ENCODE assay signal across 10 cellular contexts in the genomic region with DNA sequence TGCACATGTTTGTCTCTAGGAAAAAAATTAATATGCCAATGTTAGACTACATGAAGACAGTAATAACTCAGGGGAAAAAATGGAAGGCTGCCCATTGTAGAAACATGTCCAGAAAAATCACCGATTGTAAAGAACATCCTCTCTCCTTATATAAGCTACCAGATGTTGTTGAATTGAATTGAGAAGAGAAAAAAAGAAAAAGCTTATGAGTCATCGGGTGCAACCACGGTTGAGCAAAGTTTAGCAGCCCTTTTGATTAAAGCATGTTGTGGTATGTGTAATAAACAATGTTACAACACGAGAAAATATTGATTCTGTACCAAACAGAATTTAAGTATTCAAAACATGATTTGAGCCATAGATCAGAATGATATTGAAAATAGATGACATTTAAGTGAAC.
DNase-seq lines count a peak whose midpoint lies in the region; ATAC-seq, FAIRE-seq and TF ChIP-seq lines count a peak whose summit lies in the region.
"Had no signal": no experiment of that assay in that cellular context is flagged by ENCODE, and none has a peak within 500 bp of the region (broad histone marks: within the 10 kb centered on the region; RNA-seq: fewer than 3 reads in every experiment).

No MANE protein-coding gene starts in this region.

- peaks cover 37% of the 10 kb centered on the region for H3K4me1 ChIP-seq in PC-3 (ENCODE audit: insufficient read depth, low read length)
- H3K4me1 ChIP-seq in endothelial cell of umbilical vein (ENCODE audit: control insufficient read depth, extremely low read depth, insufficient read depth, low read length): peaks cover 8% of the 10 kb centered on the region
- H3K4me1 ChIP-seq: colonic mucosa had no signal

- H3K9me2 ChIP-seq in PC-3 (replicated peaks; ENCODE audit: low read length): no peaks in the 10 kb centered on the region

- no peaks in the 10 kb centered on the region for H4K20me1 ChIP-seq in PC-3 (ENCODE audit: low read length)
- no peaks in the 10 kb centered on the region for H4K20me1 ChIP-seq in endothelial cell of umbilical vein (replicated peaks; ENCODE audit: control insufficient read depth, extremely low read depth, insufficient read depth, low read length)

- H3K79me2 ChIP-seq in PC-3 (ENCODE audit: low read length) (no peaks in the 10 kb centered on the region), endothelial cell of umbilical vein (ENCODE audit: control insufficient read depth, insufficient read depth, low read length) (no peaks in the 10 kb centered on the region)

- H3K27me3 Mint-ChIP-seq in activated naive CD4-positive, alpha-beta T cell treated with anti-CD3 and anti-CD28 coated beads, Interleukin-2, amount 10 ng/mL, durations not matched to agents 7 days and 5 days: no peaks in the 10 kb centered on the region

- H3K4me3 Mint-ChIP-seq in activated naive CD4-positive, alpha-beta T cell treated with anti-CD3 and anti-CD28 coated beads, Interleukin-2, amount 10 ng/mL, durations not matched to agents 7 days and 5 days: no peak overlapping the region
- H3K4me3 Mint-ChIP-seq in stimulated activated effector memory CD8-positive, alpha-beta T cell treated with anti-CD3 and anti-CD28 coated beads, Interleukin-12 subunit alpha, Interleukin-12 subunit beta, amount 100 ng/mL, for 72 hours: peak overlapping the region; percentile 23

- TF ChIP-seq CTCF in PC-3 (conservative IDR thresholded peaks at IDR 0.05; ENCODE audit: low read depth, low read length): no peak
- no peak for TF ChIP-seq CTCF in endothelial cell of umbilical vein (IDR thresholded peaks at IDR 0.05; ENCODE audit: extremely low read depth in 1 of 2, insufficient read depth in 1 of 2, low read depth in 1 of 2, low read length in 2 of 2)

- H3K27ac ChIP-seq in PC-3 (ENCODE audit: low read length) (no peak overlapping the region), endothelial cell of umbilical vein (ENCODE audit: insufficient read depth, low read depth, low read length) (no peak overlapping the region)
- H3K27ac ChIP-seq: colonic mucosa had no signal

- FAIRE-seq in endothelial cell of umbilical vein (lab: Jason Lieb, UNC): peak; percentile 54
- FAIRE-seq: TTC549 had no signal

- H3F3A ChIP-seq in PC-3 (ENCODE audit: low read length, unreplicated experiment): no peaks in the 10 kb centered on the region

- intact Hi-C loops in PC-3 (cut with micrococcal nuclease) (no loop called here), endothelial cell of umbilical vein (cut with micrococcal nuclease) (no loop called here)

- no peaks in the 10 kb centered on the region for H3K27me3 ChIP-seq in PC-3 (ENCODE audit: low read length)
- H3K27me3 ChIP-seq in endothelial cell of umbilical vein (ENCODE audit: control insufficient read depth in 2 of 2, insufficient read depth in 2 of 2, low read length in 2 of 2): no peaks in the 10 kb centered on the region
- H3K27me3 ChIP-seq: colonic mucosa had no signal

- peaks cover 17% of the 10 kb centered on the region for H3K4me1 Mint-ChIP-seq in activated naive CD4-positive, alpha-beta T cell treated with anti-CD3 and anti-CD28 coated beads, Interleukin-2, amount 10 ng/mL, durations not matched to agents 7 days and 5 days
- peaks cover 32% of the 10 kb centered on the region for H3K4me1 Mint-ChIP-seq in stimulated activated effector memory CD8-positive, alpha-beta T cell treated with anti-CD3 and anti-CD28 coated beads, Interleukin-12 subunit alpha, Interleukin-12 subunit beta, amount 100 ng/mL, for 72 hours

- CTCF ChIA-PET in activated naive CD4-positive, alpha-beta T cell treated with anti-CD3 and anti-CD28 coated beads, Interleukin-2, amount 10 ng/mL, durations not matched to agents 7 days and 5 days (lab: Charles Lee): no interaction called here
- CTCF ChIA-PET in PC-3 (lab: Charles Lee) (interaction anchor here (0.6 kb wide), 1 partner anchor 76 kb away, joined by 4 read pairs; no protein-coding TSS in a partner anchor), endothelial cell of umbilical vein (lab: Charles Lee) (interaction anchor here (1.0 to 2.8 kb wide), 2 partner anchors 23 to 255 kb away, joined by 4 to 12 read pairs; no protein-coding TSS in a partner anchor)

- H3K4me3 ChIP-seq in PC-3 (ENCODE audit: low read length) (0 out of 2 replicates have a peak overlapping the region, but pooled peaks have one; percentile 25), endothelial cell of umbilical vein (replicated peaks in 1 of 3; ENCODE audit: insufficient read depth in 1 of 3, low read depth in 1 of 3, low read length in 3 of 3) (peak overlapping the region in 1 of 3 experiments; percentile 35)
- H3K4me3 ChIP-seq: colonic mucosa had no signal

- DNase-seq in activated naive CD4-positive, alpha-beta T cell treated with anti-CD3 and anti-CD28 coated beads, Interleukin-2, amount 10 ng/mL, durations not matched to agents 7 days and 5 days: no peak
- DNase-seq in activated naive CD4-positive, alpha-beta T cell treated with anti-CD3 and anti-CD28 coated beads, Interleukin-2, amount 50 U/mL, for 16 hours: no peak
- DNase-seq in PC-3 (peak; percentile 48), endothelial cell of umbilical vein (ENCODE audit: low read depth, low spot score) (peak; percentile 79), NCI-H526 (lab: John Stamatoyannopoulos, UW) (no peak), SK-N-DZ (ENCODE audit: low spot score) (no peak), NCI-H2029 (lab: John Stamatoyannopoulos, UW) (no peak)
- no peak for DNase-seq in stimulated activated effector memory CD8-positive, alpha-beta T cell treated with anti-CD3 and anti-CD28 coated beads, Interleukin-12 subunit alpha, Interleukin-12 subunit beta, amount 100 ng/mL, for 72 hours (ENCODE audit: low spot score in 2 of 2)
- DNase-seq: colonic mucosa had no signal

- no peak for TF ChIP-seq POLR2A in endothelial cell of umbilical vein (IDR thresholded peaks at IDR 0.05; ENCODE audit: low read depth, low read length)

- no peaks in the 10 kb centered on the region for H3K9me1 ChIP-seq in endothelial cell of umbilical vein (replicated peaks; ENCODE audit: control insufficient read depth, extremely low read depth, insufficient read depth, low read length)

- POLR2A ChIA-PET in PC-3 (lab: Charles Lee; ENCODE audit: unreplicated experiment): interaction anchor here (0.8 to 1.0 kb wide), 2 partner anchors 77 to 101 kb away, joined by 3 to 4 read pairs; no protein-coding TSS in a partner anchor
- POLR2A ChIA-PET in endothelial cell of umbilical vein (lab: Charles Lee): no interaction called here

- 0 out of 2 replicates have a peak overlapping the region, but pooled peaks have one; percentile 14 for H2AFZ ChIP-seq in PC-3 (ENCODE audit: low read length)
- H2AFZ ChIP-seq in endothelial cell of umbilical vein (ENCODE audit: low read depth, low read length): no peak overlapping the region

- H3K27ac Mint-ChIP-seq in activated naive CD4-positive, alpha-beta T cell treated with anti-CD3 and anti-CD28 coated beads, Interleukin-2, amount 10 ng/mL, durations not matched to agents 7 days and 5 days: peak overlapping the region; percentile 3
- H3K27ac Mint-ChIP-seq in stimulated activated effector memory CD8-positive, alpha-beta T cell treated with anti-CD3 and anti-CD28 coated beads, Interleukin-12 subunit alpha, Interleukin-12 subunit beta, amount 100 ng/mL, for 72 hours: no peak overlapping the region

- no peaks in the 10 kb centered on the region for H3K9me3 Mint-ChIP-seq in activated naive CD4-positive, alpha-beta T cell treated with anti-CD3 and anti-CD28 coated beads, Interleukin-2, amount 10 ng/mL, durations not matched to agents 7 days and 5 days
- no peaks in the 10 kb centered on the region for H3K9me3 Mint-ChIP-seq in stimulated activated effector memory CD8-positive, alpha-beta T cell treated with anti-CD3 and anti-CD28 coated beads, Interleukin-12 subunit alpha, Interleukin-12 subunit beta, amount 100 ng/mL, for 72 hours

- dilution Hi-C loops in endothelial cell of umbilical vein (cut with MboI; ENCODE audit: extremely low pct_ligation_motif_present, low sequenced_read_pairs): no loop called here

- H3K36me3 ChIP-seq in PC-3 (ENCODE audit: low read depth, low read length) (no peaks in the 10 kb centered on the region), endothelial cell of umbilical vein (ENCODE audit: control insufficient read depth in 2 of 2, extremely low read depth in 1 of 2, insufficient read depth in 2 of 2, low read length in 2 of 2) (no peaks in the 10 kb centered on the region)
- H3K36me3 ChIP-seq: colonic mucosa had no signal

- H3K9ac ChIP-seq in PC-3 (ENCODE audit: low read length) (no peak overlapping the region), endothelial cell of umbilical vein (replicated peaks; ENCODE audit: extremely low read depth, insufficient read depth, low read length) (no peak overlapping the region)

- no peaks in the 10 kb centered on the region for H3K36me3 Mint-ChIP-seq in activated naive CD4-positive, alpha-beta T cell treated with anti-CD3 and anti-CD28 coated beads, Interleukin-2, amount 10 ng/mL, durations not matched to agents 7 days and 5 days
- no peaks in the 10 kb centered on the region for H3K36me3 Mint-ChIP-seq in stimulated activated effector memory CD8-positive, alpha-beta T cell treated with anti-CD3 and anti-CD28 coated beads, Interleukin-12 subunit alpha, Interleukin-12 subunit beta, amount 100 ng/mL, for 72 hours

- H3K4me2 ChIP-seq in PC-3 (ENCODE audit: low read length): peak overlapping the region; percentile 50
- peak overlapping the region; percentile 45 for H3K4me2 ChIP-seq in endothelial cell of umbilical vein (ENCODE audit: insufficient read depth, low read length)

- BruUV-seq in PC-3 (replicated peaks; lab: Mats Ljungman, UMichigan) (no TSS peak), endothelial cell of umbilical vein (replicated peaks; lab: Mats Ljungman, UMichigan) (no TSS peak)

- peak; percentile 55; the same call in 1 of the 2 replicates for ATAC-seq in PC-3
- ATAC-seq in stimulated activated effector memory CD8-positive, alpha-beta T cell treated with anti-CD3 and anti-CD28 coated beads, Interleukin-12 subunit alpha, Interleukin-12 subunit beta, amount 100 ng/mL, for 72 hours: peak; percentile 58

- H3K9me3 ChIP-seq in PC-3 (ENCODE audit: low read length) (no peaks in the 10 kb centered on the region), endothelial cell of umbilical vein (replicated peaks; ENCODE audit: control insufficient read depth, insufficient read depth, low read length) (no peaks in the 10 kb centered on the region)
- H3K9me3 ChIP-seq: colonic mucosa had no signal

TF ChIP-seq in endothelial cell of umbilical vein, 7 proteins besides CTCF, POLR2A, EP300 and RAD21:
- no peak for TF ChIP-seq EZH2 (IDR thresholded peaks at IDR 0.05; ENCODE audit: borderline replicate concordance, low read depth, low read length, severe bottlenecking)
- TF ChIP-seq FOS (IDR thresholded peaks at IDR 0.05; ENCODE audit: borderline replicate concordance, insufficient read depth, low read length): peak; percentile 74
- TF ChIP-seq JUN (IDR thresholded peaks at IDR 0.05; ENCODE audit: borderline replicate concordance, insufficient read depth, insufficient read length, low read depth): peak; percentile 70

Comparison
In these comparisons a context has a peak if more than half of its experiments do, and no peak if none do; other contexts are left out.
1. DNase-seq: peak in PC-3 (single experiment) and endothelial cell of umbilical vein (single experiment); none in activated naive CD4-positive, alpha-beta T cell treated with anti-CD3 and anti-CD28 coated beads, Interleukin-2, amount 10 ng/mL, durations not matched to agents 7 days and 5 days (single experiment), activated naive CD4-positive, alpha-beta T cell treated with anti-CD3 and anti-CD28 coated beads, Interleukin-2, amount 50 U/mL, for 16 hours (single experiment), stimulated activated effector memory CD8-positive, alpha-beta T cell treated with anti-CD3 and anti-CD28 coated beads, Interleukin-12 subunit alpha, Interleukin-12 subunit beta, amount 100 ng/mL, for 72 hours (0 of 2), NCI-H526 (0 of 2), SK-N-DZ (single experiment) and NCI-H2029 (single experiment).